In the genomic region with DNA sequence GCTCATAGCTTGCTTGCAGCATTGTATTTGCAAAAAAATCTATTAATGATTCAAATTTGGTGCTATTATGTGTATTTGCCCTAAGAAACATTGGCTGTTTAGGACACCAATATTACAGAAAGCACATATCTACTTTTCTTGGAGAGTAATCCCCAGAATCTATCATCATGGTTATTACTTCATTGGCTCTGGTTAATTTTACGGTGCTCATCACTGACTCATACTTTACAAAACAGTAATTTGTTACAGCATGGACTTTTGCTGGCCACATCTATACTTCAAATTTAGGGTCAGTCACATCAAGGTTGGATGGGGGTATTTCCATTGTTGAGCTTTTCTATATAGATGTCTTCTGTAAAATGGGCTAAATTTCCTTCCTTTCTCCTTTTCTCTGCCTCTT, we compare ENCODE assay signal across 29 cellular contexts. TPM values are rescaled to one million over a fixed set of nuclear protein-coding genes. Genes with fewer than 3 reads are reported as not detected.
DNase-seq lines count a peak whose midpoint lies in the region; ATAC-seq and TF ChIP-seq lines count a peak whose summit lies in the region.
"Had no signal": no experiment of that assay in that cellular context is flagged by ENCODE, and none has a peak within 500 bp of the region (broad histone marks: within the 10 kb centered on the region; RNA-seq: fewer than 3 reads in every experiment).

No MANE protein-coding gene starts in this region.

- TF ChIP-seq POLR2A in vagina (IDR thresholded peaks at IDR 0.05), result no peak

- H3K9me3 ChIP-seq in T-helper 17 cell (ENCODE audit: control insufficient read depth, low read length, poor library complexity, severe bottlenecking) (no peaks in the 10 kb centered on the region), smooth muscle cell (replicated peaks; ENCODE audit: low read depth) (no peaks in the 10 kb centered on the region), vagina (no peaks in the 10 kb centered on the region)
- H3K9me3 ChIP-seq: BE2C, SJSA1 had no signal

- ATAC-seq in activated T-cell treated with anti-CD3 and anti-CD28 coated beads, Interleukin-2, amount 50 U/mL, for 4 hours, result no peak
- ATAC-seq in T-helper 17 cell, result no peak
- ATAC-seq: K562, PC-3 had no signal

- H3F3A ChIP-seq in smooth muscle cell (ENCODE audit: low read depth), result peaks cover 12% of the 10 kb centered on the region

- H3K27me3 ChIP-seq in smooth muscle cell (ENCODE audit: low read depth), result no peaks in the 10 kb centered on the region
- no peaks in the 10 kb centered on the region for H3K27me3 ChIP-seq in vagina
- H3K27me3 ChIP-seq: BE2C, SJSA1 had no signal

- WGBS in smooth muscle cell (ENCODE audit: low lambda C conversion rate), result 18% methylated on average over 1 of the region's 1 CpG

- H3K4me1 ChIP-seq in smooth muscle cell (ENCODE audit: low read depth) (no peaks in the 10 kb centered on the region), vagina (no peaks in the 10 kb centered on the region)
- H3K4me1 ChIP-seq: BE2C, SJSA1 had no signal

- no peak overlapping the region for H3K4me3 Mint-ChIP-seq in activated T-cell treated with anti-CD3 and anti-CD28 coated beads, Interleukin-2, amount 50 U/mL, for 24 hours
- H3K4me3 Mint-ChIP-seq in activated T-cell treated with anti-CD3 and anti-CD28 coated beads, Interleukin-2, amount 50 U/mL, for 4 hours, result no peak overlapping the region
- no peak overlapping the region for H3K4me3 Mint-ChIP-seq in T-helper 17 cell
- H3K4me3 Mint-ChIP-seq: CD14-positive monocyte; CD8-positive, alpha-beta memory T cell; HFFc6 had no signal

- no peak overlapping the region for H2AFZ ChIP-seq in smooth muscle cell (ENCODE audit: low read depth)

- H3K9ac ChIP-seq in smooth muscle cell (ENCODE audit: low read depth), result no peak overlapping the region

- H3K36me3 ChIP-seq in smooth muscle cell (ENCODE audit: low read depth) (no peaks in the 10 kb centered on the region), vagina (no peaks in the 10 kb centered on the region)
- H3K36me3 ChIP-seq: BE2C had no signal

- H3K9me3 Mint-ChIP-seq in activated T-cell treated with anti-CD3 and anti-CD28 coated beads, Interleukin-2, amount 50 U/mL, for 24 hours, result no peaks in the 10 kb centered on the region
- no peaks in the 10 kb centered on the region for H3K9me3 Mint-ChIP-seq in activated T-cell treated with anti-CD3 and anti-CD28 coated beads, Interleukin-2, amount 50 U/mL, for 4 hours
- H3K9me3 Mint-ChIP-seq: CD8-positive, alpha-beta memory T cell; HFFc6 had no signal

- H3K4me2 ChIP-seq in smooth muscle cell, result peak overlapping the region; percentile 18

- H3K27ac Mint-ChIP-seq in activated T-cell treated with anti-CD3 and anti-CD28 coated beads, Interleukin-2, amount 50 U/mL, for 24 hours, result peak overlapping the region; percentile 8
- H3K27ac Mint-ChIP-seq in T-helper 17 cell, result peak overlapping the region; percentile 53
- H3K27ac Mint-ChIP-seq: HFFc6 had no signal

- H3K79me2 ChIP-seq in smooth muscle cell (ENCODE audit: low read depth), result no peaks in the 10 kb centered on the region

- H3K27ac ChIP-seq in smooth muscle cell (ENCODE audit: low read depth) (peak overlapping the region; percentile 19), vagina (no peak overlapping the region)
- H3K27ac ChIP-seq: SJSA1 had no signal

- H3K4me3 ChIP-seq in fibroblast of mammary gland (ENCODE audit: control insufficient read depth, low read depth, low read length) (no peak overlapping the region), smooth muscle cell (no peak overlapping the region), vagina (no peak overlapping the region)
- H3K4me3 ChIP-seq: K562, SJSA1 had no signal

- H3K36me3 Mint-ChIP-seq in activated T-cell treated with anti-CD3 and anti-CD28 coated beads, Interleukin-2, amount 50 U/mL, for 24 hours (ENCODE audit: low read depth), result peaks cover 17% of the 10 kb centered on the region
- peaks cover 10% of the 10 kb centered on the region for H3K36me3 Mint-ChIP-seq in activated T-cell treated with anti-CD3 and anti-CD28 coated beads, Interleukin-2, amount 50 U/mL, for 4 hours (ENCODE audit: insufficient read depth)
- H3K36me3 Mint-ChIP-seq in T-helper 17 cell (ENCODE audit: low read depth), result no peaks in the 10 kb centered on the region

- intact Hi-C loops in vagina (cut with DNase I), result no loop called here

- H3K27me3 Mint-ChIP-seq in activated T-cell treated with anti-CD3 and anti-CD28 coated beads, Interleukin-2, amount 50 U/mL, for 24 hours, result peaks cover 8% of the 10 kb centered on the region
- peaks cover 7% of the 10 kb centered on the region for H3K27me3 Mint-ChIP-seq in activated T-cell treated with anti-CD3 and anti-CD28 coated beads, Interleukin-2, amount 50 U/mL, for 4 hours (ENCODE audit: low read depth)
- peaks cover 20% of the 10 kb centered on the region for H3K27me3 Mint-ChIP-seq in T-helper 17 cell

- H3K4me1 Mint-ChIP-seq in activated T-cell treated with anti-CD3 and anti-CD28 coated beads, Interleukin-2, amount 50 U/mL, for 24 hours (ENCODE audit: low read depth), result peaks cover 14% of the 10 kb centered on the region
- H3K4me1 Mint-ChIP-seq in activated T-cell treated with anti-CD3 and anti-CD28 coated beads, Interleukin-2, amount 50 U/mL, for 4 hours (ENCODE audit: low read depth), result peaks cover 3% of the 10 kb centered on the region
- H3K4me1 Mint-ChIP-seq in T-helper 17 cell, result peaks cover 5% of the 10 kb centered on the region

- TF ChIP-seq CTCF in fibroblast of mammary gland (conservative IDR thresholded peaks at IDR 0.05; ENCODE audit: control insufficient read depth, insufficient read depth, low read depth, low read length) (no peak), smooth muscle cell (IDR thresholded peaks at IDR 0.05; ENCODE audit: borderline replicate concordance, insufficient read depth, poor library complexity, severe bottlenecking) (no peak), vagina (IDR thresholded peaks at IDR 0.05) (no peak)

- no peaks in the 10 kb centered on the region for H4K20me1 ChIP-seq in smooth muscle cell (ENCODE audit: low read depth)

- no peak for DNase-seq in activated T-cell treated with anti-CD3 and anti-CD28 coated beads, Interleukin-2, amount 50 U/mL, for 24 hours
- no peak for DNase-seq in activated T-cell treated with anti-CD3 and anti-CD28 coated beads, Interleukin-2, amount 50 U/mL, for 4 hours
- DNase-seq in T-helper 17 cell (no peak), fibroblast of mammary gland (ENCODE audit: low read depth) (peak; percentile 65), smooth muscle cell (lab: John Stamatoyannopoulos, UW; ENCODE audit: unreplicated experiment) (no peak), germinal center (ENCODE audit: low spot score) (no peak), vagina (ENCODE audit: extremely low spot score in 2 of 2) (no peak), NCI-H446 treated with DMSO at 0.1 percent for 48 hours (lab: John Stamatoyannopoulos, UW) (no peak)
- DNase-seq: 8988T; ACHN; BE2C; CD8-positive, alpha-beta memory T cell; DMS 273 treated with DMSO at 0.1 percent for 48 hours; GF-D8; HFFc6; MV-4-11; NCI-H1105; NCI-H1436 treated with DMSO at 0.1 percent for 48 hours; NCI-H187 treated with DMSO at 0.1 percent for 48 hours; NCI-H2171 treated with DMSO at 0.1 percent for 48 hours; NCI-H524 treated with DMSO at 0.1 percent for 48 hours; NCI-H82; NK-92 treated with Interleukin-12 subunit alpha and Interleukin-12 subunit beta, amount 100 ng/mL, for 24 hours; PC-3; Right ventricle myocardium superior; RPMI8226 had no signal

RNA-seq across cellular contexts. Expression of a gene that starts 45.7 kb away (rescaled TPM):
- total RNA-seq in activated T-cell treated with anti-CD3 and anti-CD28 coated beads, Interleukin-2, amount 50 U/mL, for 4 hours, result 10 to 100 TPM; 40.8 to 51.1 (median 42.1) TPM
- 10 to 100 TPM; 54.3 to 61.5 TPM for total RNA-seq in T-helper 17 cell
- 69.0 and 89.8 TPM in 2 replicates for total RNA-seq in smooth muscle cell
- 76.5 and 86.8 TPM in 2 replicates for polyA plus RNA-seq in smooth muscle cell
- 53.8 TPM for total RNA-seq in vagina
